In genomic region chr9:34048730-34049629, GRCh38 we compare ENCODE assay signal across 8 cellular contexts. TPM values are rescaled to one million over a fixed set of nuclear protein-coding genes. Genes with fewer than 3 reads are reported as not detected.
DNase-seq lines count a peak whose midpoint lies in the region; ATAC-seq, FAIRE-seq and TF ChIP-seq lines count a peak whose summit lies in the region.

UBAP2 (minus strand) TSS chr9:34048887; CDS start chr9:34017148, 31,739 bp downstream.

- no peaks in the 10 kb centered on the region; a peak in 1 of 5 replicates for H3K27me3 ChIP-seq in HepG2 (ENCODE audit: control insufficient read depth in 1 of 2, insufficient read depth in 2 of 2, low read length in 2 of 2)

- peak; percentile 88 for FAIRE-seq in HepG2 (lab: Jason Lieb, UNC)

- H3K27me3 Mint-ChIP-seq in dendritic cell treated with granulocyte-macrophage colony-stimulating factor and Interleukin-4, amounts not matched to agents 40 ng/mL and 50 ng/mL, for 4 days: no peaks in the 10 kb centered on the region

- H2AFZ ChIP-seq in HepG2 (ENCODE audit: low read length): peak within 1 kb of the TSS; percentile 29

- CTCF ChIA-PET in HepG2 (lab: Yijun Ruan, JAX; ENCODE audit: low intra/inter-chr PET ratio, low total read pairs): no interaction called here

- no peaks in the 10 kb centered on the region for H3K9me3 ChIP-seq in HepG2 (ENCODE audit: low read length)

- no TSS peak for BruUV-seq in HepG2 (replicated peaks; lab: Mats Ljungman, UMichigan)

- H3K4me1 Mint-ChIP-seq in dendritic cell treated with granulocyte-macrophage colony-stimulating factor and Interleukin-4, amounts not matched to agents 40 ng/mL and 50 ng/mL, for 4 days (ENCODE audit: low read depth): peaks cover 38% of the 10 kb centered on the region

- H3K36me3 ChIP-seq in HepG2 (replicated peaks in 1 of 2; ENCODE audit: control insufficient read depth in 1 of 2, insufficient read depth in 2 of 2, low read length in 2 of 2): no peaks in the 10 kb centered on the region; a peak in 1 of 5 replicates

- in situ Hi-C loops in HepG2 (cut with HindIII; ENCODE audit: extremely low pct_ligation_motif_present, low pct_unique_long_range_greater_than_20kb): no loop called here

- peak within 1 kb of the TSS; percentile 97 for H3K9ac ChIP-seq in HepG2 (ENCODE audit: insufficient read depth, low read depth, low read length)

- peak within 1 kb of the TSS; percentile 100 for H3K27ac Mint-ChIP-seq in dendritic cell treated with granulocyte-macrophage colony-stimulating factor and Interleukin-4, amounts not matched to agents 40 ng/mL and 50 ng/mL, for 4 days

- TF ChIP-seq POLR2A in HepG2 (IDR thresholded peaks at IDR 0.05; ENCODE audit: insufficient read depth in 1 of 2, low read depth in 2 of 2, low read length in 2 of 2): peak; percentile 93 to 95

- H4K20me1 ChIP-seq in HepG2 (ENCODE audit: insufficient read depth, low read length): peaks cover 5% of the 10 kb centered on the region; the same call in 1 of the 2 replicates

- H3K9me3 Mint-ChIP-seq in dendritic cell treated with granulocyte-macrophage colony-stimulating factor and Interleukin-4, amounts not matched to agents 40 ng/mL and 50 ng/mL, for 4 days: no peaks in the 10 kb centered on the region

- H3K4me1 ChIP-seq in HepG2 (ENCODE audit: insufficient read depth, low read length): peaks cover 31% of the 10 kb centered on the region

- WGBS in HepG2 (ENCODE audit: low lambda C conversion rate): 3% methylated on average over 16 of the region's 70 CpGs

- peaks cover 19% of the 10 kb centered on the region for H3K36me3 Mint-ChIP-seq in dendritic cell treated with granulocyte-macrophage colony-stimulating factor and Interleukin-4, amounts not matched to agents 40 ng/mL and 50 ng/mL, for 4 days (ENCODE audit: low read depth)

- H3K27ac ChIP-seq in HepG2 (ENCODE audit: extremely low read length, insufficient read depth, low read length): peak within 1 kb of the TSS; percentile 90

- H3K4me3 Mint-ChIP-seq in dendritic cell treated with granulocyte-macrophage colony-stimulating factor and Interleukin-4, amounts not matched to agents 40 ng/mL and 50 ng/mL, for 4 days: peak within 1 kb of the TSS; percentile 89

- POLR2A ChIA-PET in HepG2 (lab: Yijun Ruan, JAX): interaction anchor here (0.8 to 3.7 kb wide), 14 partner anchors 9 to 241 kb away, joined by 3 to 63 read pairs (median 4); partner anchors contain the start of gene UBAP1

- peak; percentile 21; the same call in 1 of the 2 replicates for TF ChIP-seq RAD21 in HepG2 (CRISPR knock-in tag; IDR thresholded peaks at IDR 0.05)

- H3K4me3 ChIP-seq in HepG2 (replicated peaks in 1 of 3; ENCODE audit: insufficient read depth in 1 of 3, low read depth in 2 of 3, low read length in 3 of 3): peak within 1 kb of the TSS; percentile 92 to 94 (median 94)

- peak; percentile 22; the same call in 1 of the 2 replicates for TF ChIP-seq CTCF in HepG2 (CRISPR knock-in tag; IDR thresholded peaks at IDR 0.05)

- peaks cover 45% of the 10 kb centered on the region for H3K79me2 ChIP-seq in HepG2 (ENCODE audit: insufficient read depth, low read length)

- 0 out of 4 replicates have a peak, but pooled peaks of 1 of the 2 experiments have one; percentile 13 for TF ChIP-seq EP300 in HepG2 (IDR thresholded peaks at IDR 0.05; ENCODE audit: low read depth in 2 of 2, low read length in 2 of 2)
- no peak; the same call in 1 of the 2 replicates for TF ChIP-seq EP300 in HepG2 (CRISPR knock-in tag; IDR thresholded peaks at IDR 0.05; ENCODE audit: borderline replicate concordance)

- peak within 1 kb of the TSS; percentile 82 for H3K4me2 ChIP-seq in HepG2 (ENCODE audit: low read depth, low read length)

- peak; percentile 98 to 100 (median 100) for DNase-seq in C1 segment of cervical spinal cord (lab: John Stamatoyannopoulos, UW)
- DNase-seq in NCI-H748 (lab: John Stamatoyannopoulos, UW; ENCODE audit: unreplicated experiment): peak; percentile 98
- DNase-seq in activated CD4-positive, alpha-beta T cell treated with anti-CD3 and anti-CD28 coated beads, Interleukin-2, amount 50 U/mL, for 24 hours (ENCODE audit: low read depth in 1 of 2, low spot score in 1 of 2): peak; percentile 95 to 96
- peak; percentile 96 for DNase-seq in HepG2 (ENCODE audit: low spot score)
- peak; percentile 97 for DNase-seq in stimulated activated CD4-positive, alpha-beta T cell treated with anti-CD3 and anti-CD28 coated beads, Interleukin-4, amount 100 ng/mL, for 1 hour

- intact Hi-C loops in dendritic cell treated with granulocyte-macrophage colony-stimulating factor and Interleukin-4, amounts not matched to agents 40 ng/mL and 50 ng/mL, for 4 days (cut with micrococcal nuclease): loop anchor here (2.0 kb wide), 1 partner anchor 78 kb away; the partner anchor contains the start of gene DCAF12
- intact Hi-C loops in HepG2 (cut with micrococcal nuclease; ENCODE audit: unreplicated experiment): no loop called here

- ATAC-seq in GM19351 (IDR thresholded peaks at IDR 0.05; ENCODE audit: unreplicated experiment) (peak; percentile 70), HG03521 (IDR thresholded peaks at IDR 0.05; ENCODE audit: unreplicated experiment) (peak; percentile 70), HepG2 (peak; percentile 93)

TF ChIP-seq in HepG2, 621 proteins besides CTCF, POLR2A, EP300 and RAD21 (continues in another document):
- TF ChIP-seq ZNF232 (CRISPR knock-in tag; IDR thresholded peaks at IDR 0.05; ENCODE audit: borderline replicate concordance) (peak; percentile 79), JUN (CRISPR knock-in tag; IDR thresholded peaks at IDR 0.05) (peak; percentile 40; the same call in 1 of the 2 replicates), ZNF703 (CRISPR knock-in tag; IDR thresholded peaks at IDR 0.05; ENCODE audit: borderline replicate concordance) (no peak), ZNF879 (CRISPR knock-in tag; IDR thresholded peaks at IDR 0.05) (no peak), UBTF (CRISPR knock-in tag; IDR thresholded peaks at IDR 0.05) (no peak), ELF3 (CRISPR knock-in tag; IDR thresholded peaks at IDR 0.05) (peak; percentile 39; the same call in 1 of the 2 replicates), BATF2 (CRISPR knock-in tag; IDR thresholded peaks at IDR 0.05) (peak; percentile 83)

RNA-seq across cellular contexts. Expression of gene UBAP2, which starts in this region (rescaled TPM):
- total RNA-seq in HepG2 (2016; rRNA removed; fragmentation: Illumina TruSeq; extraction: Trizol): 17.5 and 19.0 TPM in 2 replicates
- 103 and 114 TPM in 2 replicates for total RNA-seq in HepG2 (2016; cell fraction: cytosol; rRNA removed; fragmentation: Illumina TruSeq; extraction: Trizol; ENCODE audit: low read depth)
- 17.6 and 20.6 TPM in 2 replicates for total RNA-seq in HepG2 (2016; cell fraction: insoluble cytoplasmic fraction; rRNA removed; fragmentation: Illumina TruSeq; extraction: Trizol)
- total RNA-seq in HepG2 (2016; cell fraction: membrane; rRNA removed; fragmentation: Illumina TruSeq; extraction: Trizol): 35.5 and 36.6 TPM in 2 replicates
- total RNA-seq in HepG2 (2016; cell fraction: nucleus; rRNA removed; fragmentation: Illumina TruSeq; extraction: Trizol): 24.8 and 27.8 TPM in 2 replicates
- 22.0 and 26.0 TPM in 2 replicates for polyA plus RNA-seq in HepG2 (2011; rRNA removed)
- polyA plus RNA-seq in HepG2 (2011; cell fraction: cytosol; rRNA removed): 11.3 and 13.3 TPM in 2 replicates
- 50.5 and 59.2 TPM in 2 replicates for polyA plus RNA-seq in HepG2 (2011; cell fraction: nucleus; rRNA removed)
- polyA plus RNA-seq in HepG2 (2012): 21.5 and 21.8 TPM in 2 replicates
- 5.2 and 6.0 TPM in 2 replicates for polyA plus RNA-seq in HepG2 (2016; cell fraction: cytosol; fragmentation: Illumina TruSeq; extraction: Trizol; ENCODE audit: low read depth)
- 28.5 and 33.4 TPM in 2 replicates for polyA plus RNA-seq in HepG2 (2016; cell fraction: insoluble cytoplasmic fraction; fragmentation: Illumina TruSeq; extraction: Trizol; ENCODE audit: low read depth)
- polyA plus RNA-seq in HepG2 (2016; cell fraction: membrane; fragmentation: Illumina TruSeq; extraction: Trizol; ENCODE audit: low read depth): 12.7 and 15.4 TPM in 2 replicates
- polyA plus RNA-seq in HepG2 (2016; cell fraction: nucleus; fragmentation: Illumina TruSeq; extraction: Trizol; ENCODE audit: insufficient read depth, low read depth): 48.2 and 52.4 TPM in 2 replicates
- polyA minus RNA-seq in HepG2 (2011; rRNA and poly(A)+ RNA removed; ENCODE audit: low replicate concordance): 27.0 and 46.4 TPM in 2 replicates
- 14.0 and 16.6 TPM in 2 replicates for polyA minus RNA-seq in HepG2 (2011; cell fraction: cytosol; rRNA and poly(A)+ RNA removed)
- 32.4 and 34.8 TPM in 2 replicates for polyA minus RNA-seq in HepG2 (2011; cell fraction: nucleus; rRNA and poly(A)+ RNA removed)

Comparison
In these comparisons a context has a peak if more than half of its experiments do, and no peak if none do; other contexts are left out.
1. Peak in every context shown above with its lines: DNase-seq, ATAC-seq, H3K4me3 ChIP-seq and H3K27ac ChIP-seq.